ENCODE assay signal across 1 cellular context in the genomic region with DNA sequence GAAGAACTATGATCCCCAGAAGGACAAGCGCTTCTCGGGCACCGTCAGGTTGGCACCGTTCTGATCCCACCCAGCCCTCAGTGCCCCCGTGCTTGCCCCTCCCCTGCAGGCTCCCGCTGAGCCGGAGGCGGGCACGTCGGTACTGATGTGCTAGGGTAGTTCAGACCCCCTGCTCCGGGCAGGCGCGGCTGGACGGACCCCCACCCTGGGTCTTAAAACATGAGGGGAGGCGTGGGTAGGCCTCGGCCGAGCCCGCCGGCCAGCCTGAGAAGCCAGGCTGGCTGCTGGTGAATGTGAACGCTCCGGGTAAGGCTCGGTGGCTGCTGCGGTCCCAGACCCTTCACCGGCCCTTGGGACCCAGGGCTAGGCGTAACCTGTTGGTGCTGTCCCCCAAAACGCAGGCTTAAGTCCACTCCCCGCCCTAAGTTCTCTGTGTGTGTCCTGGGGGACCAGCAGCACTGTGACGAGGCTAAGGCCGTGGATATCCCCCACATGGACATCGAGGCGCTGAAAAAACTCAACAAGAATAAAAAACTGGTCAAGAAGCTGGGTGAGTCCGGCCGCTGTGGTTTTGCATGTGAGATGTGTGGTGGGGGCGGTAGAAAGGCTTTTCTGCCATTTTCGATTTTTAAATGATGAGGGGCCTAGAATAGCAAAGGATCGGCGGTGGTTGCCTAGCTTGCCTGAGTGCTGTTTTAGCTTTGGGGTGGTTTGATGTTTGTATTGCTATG.
A peak's percentile ranks its signal among the peaks of the same experiment; 100 is the strongest.
TF ChIP-seq lines count a peak whose summit lies in the region.

No MANE protein-coding gene starts in this region.

TF ChIP-seq in HepG2, 621 proteins besides CTCF, POLR2A, EP300 and RAD21 (continued from another document and continues in another):
- no peak for TF ChIP-seq MAZ (IDR thresholded peaks at IDR 0.05; ENCODE audit: borderline replicate concordance, low read depth, low read length)
- TF ChIP-seq MAZ (CRISPR knock-in tag; IDR thresholded peaks at IDR 0.05; ENCODE audit: low read depth), result 0 out of 2 replicates have a peak, but pooled peaks have one; percentile 15
- no peak for TF ChIP-seq KMT2B (CRISPR knock-in tag; IDR thresholded peaks at IDR 0.05)
- TF ChIP-seq ZNF816 (CRISPR knock-in tag; IDR thresholded peaks at IDR 0.05; ENCODE audit: borderline replicate concordance), result no peak
- no peak for TF ChIP-seq ZNF713 (CRISPR knock-in tag; IDR thresholded peaks at IDR 0.05)
- TF ChIP-seq ZNF264 (CRISPR knock-in tag; IDR thresholded peaks at IDR 0.05), result no peak
- no peak for TF ChIP-seq ZNF574 (CRISPR knock-in tag; IDR thresholded peaks at IDR 0.05)
- TF ChIP-seq ZNF773 (CRISPR knock-in tag; IDR thresholded peaks at IDR 0.05; ENCODE audit: borderline replicate concordance), result no peak
- TF ChIP-seq ZFP62 (CRISPR knock-in tag; IDR thresholded peaks at IDR 0.05), result no peak
- no peak for TF ChIP-seq MAF1 (CRISPR knock-in tag; IDR thresholded peaks at IDR 0.05; ENCODE audit: borderline replicate concordance)
- no peak for TF ChIP-seq ZNF292 (CRISPR knock-in tag; IDR thresholded peaks at IDR 0.05; ENCODE audit: borderline replicate concordance, low read depth)
- TF ChIP-seq ZNF782 (CRISPR knock-in tag; IDR thresholded peaks at IDR 0.05; ENCODE audit: borderline replicate concordance), result peak; percentile 3; the same call in 1 of the 2 replicates
- TF ChIP-seq RBAK (CRISPR knock-in tag; IDR thresholded peaks at IDR 0.05), result no peak
- no peak for TF ChIP-seq XRCC5 (optimal IDR thresholded peaks at IDR 0.05; ENCODE audit: low read length)
- TF ChIP-seq ATRX (CRISPR knock-in tag; IDR thresholded peaks at IDR 0.05; ENCODE audit: borderline replicate concordance), result no peak
- no peak for TF ChIP-seq MEIS2 (CRISPR knock-in tag; IDR thresholded peaks at IDR 0.05)
- peak; percentile 69; the same call in 1 of the 2 replicates for TF ChIP-seq SNAI1 (CRISPR knock-in tag; IDR thresholded peaks at IDR 0.05; ENCODE audit: borderline replicate concordance)
- TF ChIP-seq, protein P1, sequence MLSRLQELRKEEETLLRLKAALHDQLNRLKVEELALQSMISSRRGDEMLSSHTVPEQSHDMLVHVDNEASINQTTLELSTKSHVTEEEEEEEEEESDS (CRISPR knock-in tag; IDR thresholded peaks at IDR 0.05; ENCODE audit: borderline replicate concordance), result no peak
- no peak; the same call in none of the 2 replicates for TF ChIP-seq KDM5A (IDR thresholded peaks at IDR 0.05; ENCODE audit: borderline replicate concordance, low read length)
- TF ChIP-seq CEBPB (IDR thresholded peaks at IDR 0.05; ENCODE audit: borderline replicate concordance, low read depth, low read length), result no peak
- 0 out of 2 replicates have a peak, but pooled peaks have one; percentile 67 for TF ChIP-seq ZNF75D (CRISPR knock-in tag; IDR thresholded peaks at IDR 0.05; ENCODE audit: borderline replicate concordance)
- TF ChIP-seq ZBTB1 (CRISPR knock-in tag; IDR thresholded peaks at IDR 0.05; ENCODE audit: borderline replicate concordance), result 0 out of 2 replicates have a peak, but pooled peaks have one; percentile 7
- no peak; the same call in 1 of the 2 replicates for TF ChIP-seq POGK (CRISPR knock-in tag; conservative IDR thresholded peaks at IDR 0.05)
- TF ChIP-seq, protein P2, sequence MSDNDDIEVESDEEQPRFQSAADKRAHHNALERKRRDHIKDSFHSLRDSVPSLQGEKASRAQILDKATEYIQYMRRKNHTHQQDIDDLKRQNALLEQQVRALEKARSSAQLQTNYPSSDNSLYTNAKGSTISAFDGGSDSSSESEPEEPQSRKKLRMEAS (IDR thresholded peaks at IDR 0.05), result no peak
- no peak for TF ChIP-seq AKNA (CRISPR knock-in tag; IDR thresholded peaks at IDR 0.05; ENCODE audit: borderline replicate concordance)
- TF ChIP-seq ZNF644 (CRISPR knock-in tag; IDR thresholded peaks at IDR 0.05; ENCODE audit: low read depth), result no peak
- TF ChIP-seq ZNF709 (CRISPR knock-in tag; IDR thresholded peaks at IDR 0.05), result peak; percentile 24; the same call in 1 of the 2 replicates
- no peak for TF ChIP-seq SALL2 (CRISPR knock-in tag; IDR thresholded peaks at IDR 0.05)
- peak; percentile 99 for TF ChIP-seq AGO2 (optimal IDR thresholded peaks at IDR 0.05; ENCODE audit: low read depth, low read length)
- TF ChIP-seq, protein P3, sequence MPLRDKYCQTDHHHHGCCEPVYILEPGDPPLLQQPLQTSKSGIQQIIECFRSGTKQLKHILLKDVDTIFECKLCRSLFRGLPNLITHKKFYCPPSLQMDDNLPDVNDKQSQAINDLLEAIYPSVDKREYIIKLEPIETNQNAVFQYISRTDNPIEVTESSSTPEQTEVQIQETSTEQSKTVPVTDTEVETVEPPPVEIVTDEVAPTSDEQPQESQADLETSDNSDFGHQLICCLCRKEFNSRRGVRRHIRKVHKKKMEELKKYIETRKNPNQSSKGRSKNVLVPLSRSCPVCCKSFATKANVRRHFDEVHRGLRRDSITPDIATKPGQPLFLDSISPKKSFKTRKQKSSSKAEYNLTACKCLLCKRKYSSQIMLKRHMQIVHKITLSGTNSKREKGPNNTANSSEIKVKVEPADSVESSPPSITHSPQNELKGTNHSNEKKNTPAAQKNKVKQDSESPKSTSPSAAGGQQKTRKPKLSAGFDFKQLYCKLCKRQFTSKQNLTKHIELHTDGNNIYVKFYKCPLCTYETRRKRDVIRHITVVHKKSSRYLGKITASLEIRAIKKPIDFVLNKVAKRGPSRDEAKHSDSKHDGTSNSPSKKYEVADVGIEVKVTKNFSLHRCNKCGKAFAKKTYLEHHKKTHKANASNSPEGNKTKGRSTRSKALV (CRISPR knock-in tag; IDR thresholded peaks at IDR 0.05), result no peak
- TF ChIP-seq ZNF616 (CRISPR knock-in tag; IDR thresholded peaks at IDR 0.05; ENCODE audit: low read depth), result no peak
- TF ChIP-seq MIXL1 (CRISPR knock-in tag; IDR thresholded peaks at IDR 0.05), result no peak
- 0 out of 2 replicates have a peak, but pooled peaks have one; percentile 1 for TF ChIP-seq POLR2G (IDR thresholded peaks at IDR 0.05; ENCODE audit: low read depth, low read length)
- no peak for TF ChIP-seq TFDP2 (CRISPR knock-in tag; IDR thresholded peaks at IDR 0.05)
- no peak for TF ChIP-seq THYN1 (CRISPR knock-in tag; IDR thresholded peaks at IDR 0.05; ENCODE audit: borderline replicate concordance, low read depth)
- no peak for TF ChIP-seq ZNF562 (CRISPR knock-in tag; IDR thresholded peaks at IDR 0.05; ENCODE audit: borderline replicate concordance)
- TF ChIP-seq RELA (CRISPR knock-in tag; IDR thresholded peaks at IDR 0.05), result no peak
- TF ChIP-seq ZMYM4 (CRISPR knock-in tag; IDR thresholded peaks at IDR 0.05), result no peak
- TF ChIP-seq ZNF563 (CRISPR knock-in tag; IDR thresholded peaks at IDR 0.05), result 0 out of 2 replicates have a peak, but pooled peaks have one; percentile 2
- no peak for TF ChIP-seq ZFAT (CRISPR knock-in tag; conservative IDR thresholded peaks at IDR 0.05)
- TF ChIP-seq, protein P4, sequence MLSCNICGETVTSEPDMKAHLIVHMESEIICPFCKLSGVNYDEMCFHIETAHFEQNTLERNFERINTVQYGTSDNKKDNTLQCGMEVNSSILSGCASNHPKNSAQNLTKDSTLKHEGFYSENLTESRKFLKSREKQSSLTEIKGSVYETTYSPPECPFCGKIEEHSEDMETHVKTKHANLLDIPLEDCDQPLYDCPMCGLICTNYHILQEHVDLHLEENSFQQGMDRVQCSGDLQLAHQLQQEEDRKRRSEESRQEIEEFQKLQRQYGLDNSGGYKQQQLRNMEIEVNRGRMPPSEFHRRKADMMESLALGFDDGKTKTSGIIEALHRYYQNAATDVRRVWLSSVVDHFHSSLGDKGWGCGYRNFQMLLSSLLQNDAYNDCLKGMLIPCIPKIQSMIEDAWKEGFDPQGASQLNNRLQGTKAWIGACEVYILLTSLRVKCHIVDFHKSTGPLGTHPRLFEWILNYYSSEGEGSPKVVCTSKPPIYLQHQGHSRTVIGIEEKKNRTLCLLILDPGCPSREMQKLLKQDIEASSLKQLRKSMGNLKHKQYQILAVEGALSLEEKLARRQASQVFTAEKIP (CRISPR knock-in tag; IDR thresholded peaks at IDR 0.05; ENCODE audit: borderline replicate concordance), result no peak
- no peak for TF ChIP-seq KDM6A (CRISPR knock-in tag; IDR thresholded peaks at IDR 0.05; ENCODE audit: low read depth)
- TF ChIP-seq ATF1 (CRISPR knock-in tag; IDR thresholded peaks at IDR 0.05), result no peak
- no peak for TF ChIP-seq SNAPC2 (CRISPR knock-in tag; IDR thresholded peaks at IDR 0.05)
- TF ChIP-seq IRF1 (CRISPR knock-in tag; IDR thresholded peaks at IDR 0.05; ENCODE audit: low read depth), result no peak
- no peak for TF ChIP-seq MED1 (CRISPR knock-in tag; IDR thresholded peaks at IDR 0.05)
- TF ChIP-seq ZNF724P (CRISPR knock-in tag; IDR thresholded peaks at IDR 0.05; ENCODE audit: borderline replicate concordance), result 0 out of 2 replicates have a peak, but pooled peaks have one; percentile 12
- no peak for TF ChIP-seq ZNF10 (CRISPR knock-in tag; IDR thresholded peaks at IDR 0.05; ENCODE audit: borderline replicate concordance, low read depth)
- TF ChIP-seq RFXAP (CRISPR knock-in tag; IDR thresholded peaks at IDR 0.05; ENCODE audit: borderline replicate concordance), result no peak
- no peak for TF ChIP-seq ZNF878 (CRISPR knock-in tag; IDR thresholded peaks at IDR 0.05)
